1 cellular context compared by ENCODE assay signal in genomic region chr10:124657806-124658205, GRCh38.
TF ChIP-seq lines count a peak whose summit lies in the region.

No MANE protein-coding gene starts in this region.

TF ChIP-seq in GM12878, 131 proteins besides CTCF, POLR2A, EP300 and RAD21 (continued from another document and continues in another):
- TF ChIP-seq ZNF622 (IDR thresholded peaks at IDR 0.05) (no peak), RUNX3 (IDR thresholded peaks at IDR 0.05; ENCODE audit: low read length) (peak; percentile 78), ZNF274 (IDR thresholded peaks at IDR 0.05; ENCODE audit: insufficient read depth, insufficient read length) (no peak), PAX8 (IDR thresholded peaks at IDR 0.05) (no peak), HDGF (IDR thresholded peaks at IDR 0.05) (no peak), POLR2AphosphoS5 (IDR thresholded peaks at IDR 0.05; ENCODE audit: low read length) (no peak), IKZF1 (conservative IDR thresholded peaks at IDR 0.05) (peak; percentile 31; the same call in 1 of the 2 replicates), PML (IDR thresholded peaks at IDR 0.05; ENCODE audit: low read length) (no peak), RB1 (IDR thresholded peaks at IDR 0.05; ENCODE audit: borderline replicate concordance) (no peak), SREBF1 (IDR thresholded peaks at IDR 0.05; ENCODE audit: low read length) (no peak), ZBED1 (IDR thresholded peaks at IDR 0.05; ENCODE audit: borderline replicate concordance) (no peak), HCFC1 (IDR thresholded peaks at IDR 0.05; ENCODE audit: low read length) (no peak), ZBTB11 (CRISPR knock-in tag; IDR thresholded peaks at IDR 0.05) (no peak), RAD51 (IDR thresholded peaks at IDR 0.05) (no peak), RFX5 (IDR thresholded peaks at IDR 0.05; ENCODE audit: low read depth, low read length) (no peak), NR2C1 (IDR thresholded peaks at IDR 0.05) (no peak), DPF2 (IDR thresholded peaks at IDR 0.05) (no peak), ETV6 (conservative IDR thresholded peaks at IDR 0.05 in 1 of 2, IDR thresholded peaks at IDR 0.05 in 1 of 2; ENCODE audit: borderline replicate concordance in 1 of 2, low read depth in 1 of 2) (no peak), TAF1 (IDR thresholded peaks at IDR 0.05; ENCODE audit: borderline replicate concordance, low read depth, low read length) (no peak), NFYA (IDR thresholded peaks at IDR 0.05; ENCODE audit: borderline replicate concordance, low read depth, low read length) (no peak), JUND (IDR thresholded peaks at IDR 0.05; ENCODE audit: low read depth, low read length) (no peak), SREBF2 (IDR thresholded peaks at IDR 0.05; ENCODE audit: low read length) (no peak), EGR1 (IDR thresholded peaks at IDR 0.05; ENCODE audit: borderline replicate concordance in 1 of 2, low read depth in 2 of 2, low read length in 2 of 2) (no peak), PBX3 (IDR thresholded peaks at IDR 0.05; ENCODE audit: insufficient replicate concordance, low read depth, low read length) (no peak), EZH2 (IDR thresholded peaks at IDR 0.05; ENCODE audit: borderline replicate concordance, control insufficient read depth, low read depth, low read length) (no peak), SRF (IDR thresholded peaks at IDR 0.05; ENCODE audit: low read depth in 2 of 2, low read length in 2 of 2) (no peak), ATF2 (IDR thresholded peaks at IDR 0.05; ENCODE audit: low read length) (no peak), MTA3 (IDR thresholded peaks at IDR 0.05; ENCODE audit: borderline replicate concordance, low read length) (no peak), IRF5 (IDR thresholded peaks at IDR 0.05; ENCODE audit: borderline replicate concordance) (no peak), BRCA1 (IDR thresholded peaks at IDR 0.05; ENCODE audit: low read depth, low read length) (no peak), MXI1 (IDR thresholded peaks at IDR 0.05; ENCODE audit: low read depth, low read length) (no peak), LARP7 (IDR thresholded peaks at IDR 0.05) (no peak), IKZF2 (IDR thresholded peaks at IDR 0.05) (no peak), BHLHE40 (IDR thresholded peaks at IDR 0.05; ENCODE audit: borderline replicate concordance in 1 of 2, low read depth in 2 of 2, low read length in 1 of 2) (0 out of 4 replicates have a peak, but pooled peaks of 1 of the 2 experiments have one; percentile 18), GATAD2B (conservative IDR thresholded peaks at IDR 0.05; ENCODE audit: low read depth) (no peak), ZZZ3 (IDR thresholded peaks at IDR 0.05; ENCODE audit: control insufficient read depth, insufficient read length, low read depth) (no peak), EED (IDR thresholded peaks at IDR 0.05; ENCODE audit: low read depth) (0 out of 2 replicates have a peak, but pooled peaks have one; percentile 22), ZBTB4 (CRISPR knock-in tag; IDR thresholded peaks at IDR 0.05) (no peak), NFIC (IDR thresholded peaks at IDR 0.05; ENCODE audit: low read depth, low read length) (no peak), MLLT1 (IDR thresholded peaks at IDR 0.05) (no peak), HDAC6 (IDR thresholded peaks at IDR 0.05; ENCODE audit: unreplicated experiment) (no peak), FOXM1 (IDR thresholded peaks at IDR 0.05; ENCODE audit: low read depth, low read length) (no peak), SPI1 (IDR thresholded peaks at IDR 0.05; ENCODE audit: borderline replicate concordance, insufficient read depth, low read depth, low read length) (peak; percentile 14; the same call in 1 of the 2 replicates), PAX5 (IDR thresholded peaks at IDR 0.05; ENCODE audit: borderline replicate concordance, low read depth, low read length) (peak; percentile 79; the same call in 1 of the 2 replicates)
- TF ChIP-seq, protein P1, sequence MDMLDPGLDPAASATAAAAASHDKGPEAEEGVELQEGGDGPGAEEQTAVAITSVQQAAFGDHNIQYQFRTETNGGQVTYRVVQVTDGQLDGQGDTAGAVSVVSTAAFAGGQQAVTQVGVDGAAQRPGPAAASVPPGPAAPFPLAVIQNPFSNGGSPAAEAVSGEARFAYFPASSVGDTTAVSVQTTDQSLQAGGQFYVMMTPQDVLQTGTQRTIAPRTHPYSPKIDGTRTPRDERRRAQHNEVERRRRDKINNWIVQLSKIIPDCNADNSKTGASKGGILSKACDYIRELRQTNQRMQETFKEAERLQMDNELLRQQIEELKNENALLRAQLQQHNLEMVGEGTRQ (IDR thresholded peaks at IDR 0.05; ENCODE audit: borderline replicate concordance, low read depth, low read length) = no peak
- TF ChIP-seq, protein P2, sequence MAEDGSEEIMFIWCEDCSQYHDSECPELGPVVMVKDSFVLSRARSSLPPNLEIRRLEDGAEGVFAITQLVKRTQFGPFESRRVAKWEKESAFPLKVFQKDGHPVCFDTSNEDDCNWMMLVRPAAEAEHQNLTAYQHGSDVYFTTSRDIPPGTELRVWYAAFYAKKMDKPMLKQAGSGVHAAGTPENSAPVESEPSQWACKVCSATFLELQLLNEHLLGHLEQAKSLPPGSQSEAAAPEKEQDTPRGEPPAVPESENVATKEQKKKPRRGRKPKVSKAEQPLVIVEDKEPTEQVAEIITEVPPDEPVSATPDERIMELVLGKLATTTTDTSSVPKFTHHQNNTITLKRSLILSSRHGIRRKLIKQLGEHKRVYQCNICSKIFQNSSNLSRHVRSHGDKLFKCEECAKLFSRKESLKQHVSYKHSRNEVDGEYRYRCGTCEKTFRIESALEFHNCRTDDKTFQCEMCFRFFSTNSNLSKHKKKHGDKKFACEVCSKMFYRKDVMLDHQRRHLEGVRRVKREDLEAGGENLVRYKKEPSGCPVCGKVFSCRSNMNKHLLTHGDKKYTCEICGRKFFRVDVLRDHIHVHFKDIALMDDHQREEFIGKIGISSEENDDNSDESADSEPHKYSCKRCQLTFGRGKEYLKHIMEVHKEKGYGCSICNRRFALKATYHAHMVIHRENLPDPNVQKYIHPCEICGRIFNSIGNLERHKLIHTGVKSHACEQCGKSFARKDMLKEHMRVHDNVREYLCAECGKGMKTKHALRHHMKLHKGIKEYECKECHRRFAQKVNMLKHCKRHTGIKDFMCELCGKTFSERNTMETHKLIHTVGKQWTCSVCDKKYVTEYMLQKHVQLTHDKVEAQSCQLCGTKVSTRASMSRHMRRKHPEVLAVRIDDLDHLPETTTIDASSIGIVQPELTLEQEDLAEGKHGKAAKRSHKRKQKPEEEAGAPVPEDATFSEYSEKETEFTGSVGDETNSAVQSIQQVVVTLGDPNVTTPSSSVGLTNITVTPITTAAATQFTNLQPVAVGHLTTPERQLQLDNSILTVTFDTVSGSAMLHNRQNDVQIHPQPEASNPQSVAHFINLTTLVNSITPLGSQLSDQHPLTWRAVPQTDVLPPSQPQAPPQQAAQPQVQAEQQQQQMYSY (CRISPR knock-in tag; IDR thresholded peaks at IDR 0.05) = no peak
